In genomic region chr3:195442573-195443390, GRCh38 we compare ENCODE assay signal across 1 cellular context.
A peak's percentile ranks its signal among the peaks of the same experiment; 100 is the strongest.
TF ChIP-seq lines count a peak whose summit lies in the region.

Gene ACAP2 (minus strand): TSS chr3:195443020. CDS start chr3:195442847, 173 bp downstream.

TF ChIP-seq in K562, 482 proteins besides CTCF, POLR2A, EP300 and RAD21 (continued from another document and continues in another):
- TF ChIP-seq, protein P1, sequence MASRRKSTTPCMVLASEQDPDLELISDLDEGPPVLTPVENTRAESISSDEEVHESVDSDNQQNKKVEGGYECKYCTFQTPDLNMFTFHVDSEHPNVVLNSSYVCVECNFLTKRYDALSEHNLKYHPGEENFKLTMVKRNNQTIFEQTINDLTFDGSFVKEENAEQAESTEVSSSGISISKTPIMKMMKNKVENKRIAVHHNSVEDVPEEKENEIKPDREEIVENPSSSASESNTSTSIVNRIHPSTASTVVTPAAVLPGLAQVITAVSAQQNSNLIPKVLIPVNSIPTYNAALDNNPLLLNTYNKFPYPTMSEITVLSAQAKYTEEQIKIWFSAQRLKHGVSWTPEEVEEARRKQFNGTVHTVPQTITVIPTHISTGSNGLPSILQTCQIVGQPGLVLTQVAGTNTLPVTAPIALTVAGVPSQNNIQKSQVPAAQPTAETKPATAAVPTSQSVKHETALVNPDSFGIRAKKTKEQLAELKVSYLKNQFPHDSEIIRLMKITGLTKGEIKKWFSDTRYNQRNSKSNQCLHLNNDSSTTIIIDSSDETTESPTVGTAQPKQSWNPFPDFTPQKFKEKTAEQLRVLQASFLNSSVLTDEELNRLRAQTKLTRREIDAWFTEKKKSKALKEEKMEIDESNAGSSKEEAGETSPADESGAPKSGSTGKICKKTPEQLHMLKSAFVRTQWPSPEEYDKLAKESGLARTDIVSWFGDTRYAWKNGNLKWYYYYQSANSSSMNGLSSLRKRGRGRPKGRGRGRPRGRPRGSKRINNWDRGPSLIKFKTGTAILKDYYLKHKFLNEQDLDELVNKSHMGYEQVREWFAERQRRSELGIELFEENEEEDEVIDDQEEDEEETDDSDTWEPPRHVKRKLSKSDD (conservative IDR thresholded peaks at IDR 0.05; ENCODE audit: low read length): no peak
- TF ChIP-seq THAP7 (CRISPR knock-in tag; IDR thresholded peaks at IDR 0.05): 0 out of 2 replicates have a peak, but pooled peaks have one; percentile 57
- TF ChIP-seq, protein P2, sequence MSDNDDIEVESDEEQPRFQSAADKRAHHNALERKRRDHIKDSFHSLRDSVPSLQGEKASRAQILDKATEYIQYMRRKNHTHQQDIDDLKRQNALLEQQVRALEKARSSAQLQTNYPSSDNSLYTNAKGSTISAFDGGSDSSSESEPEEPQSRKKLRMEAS (CRISPR knock-in tag; IDR thresholded peaks at IDR 0.05): peak; percentile 65; the same call in 1 of the 2 replicates
- no peak for TF ChIP-seq SNIP1 (IDR thresholded peaks at IDR 0.05; ENCODE audit: low read depth)
- peak in 1 of 2 experiments; percentile 54; a peak in 2 of 4 replicates for TF ChIP-seq SRF (CRISPR knock-in tag; IDR thresholded peaks at IDR 0.05)
- no peak for TF ChIP-seq MCM3 (IDR thresholded peaks at IDR 0.05)
- TF ChIP-seq HNRNPL (IDR thresholded peaks at IDR 0.05; ENCODE audit: low read depth, low read length): peak; percentile 49; the same call in 1 of the 2 replicates
- TF ChIP-seq, protein P3, sequence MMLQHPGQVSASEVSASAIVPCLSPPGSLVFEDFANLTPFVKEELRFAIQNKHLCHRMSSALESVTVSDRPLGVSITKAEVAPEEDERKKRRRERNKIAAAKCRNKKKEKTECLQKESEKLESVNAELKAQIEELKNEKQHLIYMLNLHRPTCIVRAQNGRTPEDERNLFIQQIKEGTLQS (IDR thresholded peaks at IDR 0.05): no peak
- TF ChIP-seq, protein P3 (CRISPR knock-in tag; conservative IDR thresholded peaks at IDR 0.05): 0 out of 2 replicates have a peak, but pooled peaks have one; percentile 66
- TF ChIP-seq CEBPB (tag; IDR thresholded peaks at IDR 0.05): no peak
- no peak for TF ChIP-seq ETV6 (IDR thresholded peaks at IDR 0.05; ENCODE audit: borderline replicate concordance in 1 of 2, low read depth in 2 of 2, low read length in 1 of 2)
- TF ChIP-seq ETV6 (CRISPR knock-in tag; IDR thresholded peaks at IDR 0.05; ENCODE audit: borderline replicate concordance): no peak
- 0 out of 2 replicates have a peak, but pooled peaks have one; percentile 41 for TF ChIP-seq KLF13 (tag; IDR thresholded peaks at IDR 0.05; ENCODE audit: borderline replicate concordance, low read depth)
- TF ChIP-seq HDGF (IDR thresholded peaks at IDR 0.05): no peak
- peak; percentile 16 to 77; a peak in 1 of 4 replicates for TF ChIP-seq SIN3A (IDR thresholded peaks at IDR 0.05; ENCODE audit: borderline replicate concordance in 2 of 2, control insufficient read depth in 1 of 2, low read depth in 2 of 2, low read length in 2 of 2)
- TF ChIP-seq ZBTB7A (IDR thresholded peaks at IDR 0.05; ENCODE audit: borderline replicate concordance, control insufficient read depth, low read depth, low read length): 0 out of 2 replicates have a peak, but pooled peaks have one; percentile 34
- TF ChIP-seq IFI16 (CRISPR knock-in tag; IDR thresholded peaks at IDR 0.05): no peak
- TF ChIP-seq EGR1 (conservative IDR thresholded peaks at IDR 0.05): peak; percentile 80
- TF ChIP-seq ZNF274 (IDR thresholded peaks at IDR 0.05; ENCODE audit: borderline replicate concordance, low read depth, low read length): 0 out of 2 replicates have a peak, but pooled peaks have one; percentile 16
- peak; percentile 89 for TF ChIP-seq ASH1L (IDR thresholded peaks at IDR 0.05; ENCODE audit: borderline replicate concordance, low read depth, partially characterized antibody)
- no peak for TF ChIP-seq SFPQ (IDR thresholded peaks at IDR 0.05; ENCODE audit: low read depth, low read length)
- TF ChIP-seq HIVEP1 (CRISPR knock-in tag; IDR thresholded peaks at IDR 0.05): 0 out of 2 replicates have a peak, but pooled peaks have one; percentile 69
- peak; percentile 70; the same call in 1 of the 2 replicates for TF ChIP-seq ZNF282 (CRISPR knock-in tag; IDR thresholded peaks at IDR 0.05)
- TF ChIP-seq ZNF79 (CRISPR knock-in tag; IDR thresholded peaks at IDR 0.05; ENCODE audit: low read depth): no peak
- peak; percentile 54 for TF ChIP-seq ATF1 (CRISPR knock-in tag; IDR thresholded peaks at IDR 0.05)
- TF ChIP-seq ATF1 (tag; IDR thresholded peaks at IDR 0.05): peak; percentile 85
- peak; percentile 80 for TF ChIP-seq TAF1 (IDR thresholded peaks at IDR 0.05; ENCODE audit: control insufficient read depth, extremely low read depth, insufficient read depth, low read length, severe bottlenecking)
- TF ChIP-seq ZNF121 (CRISPR knock-in tag; conservative IDR thresholded peaks at IDR 0.05): no peak
- peak; percentile 97 for TF ChIP-seq TOE1 (IDR thresholded peaks at IDR 0.05; ENCODE audit: borderline replicate concordance)
- no peak for TF ChIP-seq TOE1 (CRISPR knock-in tag; IDR thresholded peaks at IDR 0.05; ENCODE audit: borderline replicate concordance, low read depth)
- 0 out of 2 replicates have a peak, but pooled peaks have one; percentile 19 for TF ChIP-seq SOX6 (IDR thresholded peaks at IDR 0.05)
- TF ChIP-seq POLR3A (IDR thresholded peaks at IDR 0.05; ENCODE audit: borderline replicate concordance, extremely low read depth, insufficient read depth, insufficient read length): no peak
- no peak for TF ChIP-seq HDAC2 (IDR thresholded peaks at IDR 0.05)
- no peak for TF ChIP-seq SRSF3 (IDR thresholded peaks at IDR 0.05; ENCODE audit: insufficient read depth, low read length)
- TF ChIP-seq BCLAF1 (IDR thresholded peaks at IDR 0.05; ENCODE audit: borderline replicate concordance in 1 of 2, control insufficient read depth in 1 of 2, low read depth in 2 of 2, low read length in 1 of 2): 0 out of 4 replicates have a peak, but pooled peaks of 1 of the 2 experiments have one; percentile 34
- TF ChIP-seq NR0B1 (IDR thresholded peaks at IDR 0.05; ENCODE audit: partially characterized antibody): no peak
- TF ChIP-seq USF2 (CRISPR knock-in tag; IDR thresholded peaks at IDR 0.05): peak; percentile 97
- TF ChIP-seq, protein P4, sequence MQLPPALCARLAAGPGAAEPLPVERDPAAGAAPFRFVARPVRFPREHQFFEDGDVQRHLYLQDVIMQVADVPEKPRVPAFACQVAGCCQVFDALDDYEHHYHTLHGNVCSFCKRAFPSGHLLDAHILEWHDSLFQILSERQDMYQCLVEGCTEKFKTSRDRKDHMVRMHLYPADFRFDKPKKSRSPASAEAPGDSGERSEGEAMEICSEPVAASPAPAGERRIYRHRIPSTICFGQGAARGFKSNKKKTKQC (CRISPR knock-in tag; IDR thresholded peaks at IDR 0.05): 0 out of 2 replicates have a peak, but pooled peaks have one; percentile 65
- peak; percentile 90 for TF ChIP-seq SMAD4 (CRISPR knock-in tag; conservative IDR thresholded peaks at IDR 0.05)
- 0 out of 2 replicates have a peak, but pooled peaks have one; percentile 22 for TF ChIP-seq MITF (IDR thresholded peaks at IDR 0.05)
- no peak for TF ChIP-seq GATA2 (CRISPR knock-in tag; IDR thresholded peaks at IDR 0.05)
- TF ChIP-seq, protein P5, sequence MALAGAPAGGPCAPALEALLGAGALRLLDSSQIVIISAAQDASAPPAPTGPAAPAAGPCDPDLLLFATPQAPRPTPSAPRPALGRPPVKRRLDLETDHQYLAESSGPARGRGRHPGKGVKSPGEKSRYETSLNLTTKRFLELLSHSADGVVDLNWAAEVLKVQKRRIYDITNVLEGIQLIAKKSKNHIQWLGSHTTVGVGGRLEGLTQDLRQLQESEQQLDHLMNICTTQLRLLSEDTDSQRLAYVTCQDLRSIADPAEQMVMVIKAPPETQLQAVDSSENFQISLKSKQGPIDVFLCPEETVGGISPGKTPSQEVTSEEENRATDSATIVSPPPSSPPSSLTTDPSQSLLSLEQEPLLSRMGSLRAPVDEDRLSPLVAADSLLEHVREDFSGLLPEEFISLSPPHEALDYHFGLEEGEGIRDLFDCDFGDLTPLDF (CRISPR knock-in tag; IDR thresholded peaks at IDR 0.05): no peak
- peak; percentile 93; the same call in 1 of the 2 replicates for TF ChIP-seq VEZF1 (CRISPR knock-in tag; IDR thresholded peaks at IDR 0.05)
